In the genomic region with DNA sequence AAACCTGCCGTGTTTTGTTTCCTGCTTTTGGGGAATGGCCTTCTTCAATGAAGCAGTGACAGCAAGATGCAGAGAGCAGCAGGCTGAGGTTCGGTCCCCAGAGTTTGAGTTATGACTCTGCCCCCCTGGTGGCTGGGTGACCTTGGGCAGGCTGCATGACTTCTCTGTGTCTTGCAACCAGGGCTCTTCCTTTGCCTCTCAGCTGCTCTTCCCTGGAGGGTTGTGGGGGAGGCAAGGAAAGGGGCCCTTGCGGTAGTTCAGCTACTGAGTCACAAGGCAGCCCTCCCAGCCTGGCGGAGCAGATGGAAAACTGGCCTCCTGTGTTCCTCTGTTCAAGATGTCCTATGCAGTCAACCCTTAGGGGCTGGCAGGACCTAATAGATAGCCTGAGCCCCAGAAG, we compare ENCODE assay signal across 8 cellular contexts. TPM values are rescaled to one million over a fixed set of nuclear protein-coding genes. Genes with fewer than 3 reads are reported as not detected.
A peak's percentile ranks its signal among the peaks of the same experiment; 100 is the strongest.
DNase-seq lines count a peak whose midpoint lies in the region; ATAC-seq and TF ChIP-seq lines count a peak whose summit lies in the region.

No MANE protein-coding gene starts in this region.

- peak; percentile 21 to 25 for DNase-seq in activated CD4-positive, alpha-beta T cell treated with anti-CD3 and anti-CD28 coated beads for 24 hours (ENCODE audit: low read depth in 2 of 2)
- DNase-seq in activated CD4-positive, alpha-beta T cell treated with anti-CD3 and anti-CD28 coated beads for 1 hour: no peak
- DNase-seq in activated naive CD4-positive, alpha-beta T cell treated with Interleukin-2 at 50 U/mL for 16 hours: peak; percentile 47
- DNase-seq in kidney epithelial cell (ENCODE audit: low read depth): no peak
- no peak for DNase-seq in thoracic aorta (ENCODE audit: low spot score)
- DNase-seq in NCI-H1105 (lab: John Stamatoyannopoulos, UW): no peak

- no peaks in the 10 kb centered on the region for H3F3A ChIP-seq in OCI-LY1 (ENCODE audit: insufficient read depth, low read length)

- no peaks in the 10 kb centered on the region for H3K79me2 ChIP-seq in OCI-LY1 (ENCODE audit: insufficient read depth, low read length)

- H3K36me3 ChIP-seq in OCI-LY1 (ENCODE audit: insufficient read depth, low read length): no peaks in the 10 kb centered on the region
- H3K36me3 ChIP-seq in kidney epithelial cell (ENCODE audit: control insufficient read depth, insufficient read depth, low read length): no peaks in the 10 kb centered on the region
- no peaks in the 10 kb centered on the region for H3K36me3 ChIP-seq in thoracic aorta

- TF ChIP-seq CTCF in OCI-LY1 (IDR thresholded peaks at IDR 0.05; ENCODE audit: low read length) (peak; percentile 62), kidney epithelial cell (IDR thresholded peaks at IDR 0.05; ENCODE audit: insufficient read depth, low read length, poor library complexity, severe bottlenecking) (peak; percentile 30), thoracic aorta (IDR thresholded peaks at IDR 0.05) (peak; percentile 35)

- no peak overlapping the region for H3K4me2 ChIP-seq in OCI-LY1 (ENCODE audit: low read length)

- H3K27me3 ChIP-seq in OCI-LY1 (ENCODE audit: insufficient read depth, low read length): no peaks in the 10 kb centered on the region
- peaks cover 4% of the 10 kb centered on the region for H3K27me3 ChIP-seq in kidney epithelial cell (ENCODE audit: control insufficient read depth, insufficient read depth, low read length)
- H3K27me3 ChIP-seq in thoracic aorta (replicated peaks; ENCODE audit: insufficient read depth): no peaks in the 10 kb centered on the region

- H3K9ac ChIP-seq in OCI-LY1 (ENCODE audit: low read length): no peak overlapping the region

- H2AFZ ChIP-seq in OCI-LY1 (ENCODE audit: low read length): no peak overlapping the region

- no peaks in the 10 kb centered on the region for H3K4me1 ChIP-seq in OCI-LY1 (ENCODE audit: insufficient read depth, low read length, severe bottlenecking)
- no peaks in the 10 kb centered on the region for H3K4me1 ChIP-seq in thoracic aorta (ENCODE audit: control insufficient read depth in 1 of 2, low read depth in 2 of 2)

- no peaks in the 10 kb centered on the region for H3K9me3 ChIP-seq in OCI-LY1 (ENCODE audit: low read length)
- no peaks in the 10 kb centered on the region for H3K9me3 ChIP-seq in thoracic aorta

- H3K9me2 ChIP-seq in OCI-LY1 (ENCODE audit: low read depth, low read length): no peaks in the 10 kb centered on the region

- ATAC-seq in thoracic aorta (ENCODE audit: insufficient number of reproducible peaks, low FRiP score, low read depth): no peak
- ATAC-seq in HG03108 (IDR thresholded peaks at IDR 0.05; ENCODE audit: unreplicated experiment): no peak

- H3K4me3 ChIP-seq in OCI-LY1 (ENCODE audit: low read depth, low read length, poor library complexity, severe bottlenecking) (no peak overlapping the region), kidney epithelial cell (ENCODE audit: low read depth, low read length) (no peak overlapping the region), thoracic aorta (no peak overlapping the region)

- no peaks in the 10 kb centered on the region for H4K20me1 ChIP-seq in OCI-LY1 (ENCODE audit: insufficient read depth, low read length)

- H3K27ac ChIP-seq in OCI-LY1 (ENCODE audit: low read depth, low read length, poor library complexity, severe bottlenecking) (no peak overlapping the region), thoracic aorta (no peak overlapping the region)

RNA-seq across cellular contexts. Expression of a gene that starts 17.1 kb away (rescaled TPM):
- total RNA-seq in kidney epithelial cell: under 0.01 TPM in 1 of 2 replicates, not detected in the other
- under 1 TPM in 1 of 2 donors, not detected in 1; 0.14 TPM for total RNA-seq in thoracic aorta

Comparison
In these comparisons a context has a peak if more than half of its experiments do, and no peak if none do; other contexts are left out.
1. DNase-seq: peak in activated CD4-positive, alpha-beta T cell treated with anti-CD3 and anti-CD28 coated beads for 24 hours (2 of 2) and activated naive CD4-positive, alpha-beta T cell treated with Interleukin-2 at 50 U/mL for 16 hours (single experiment); none in activated CD4-positive, alpha-beta T cell treated with anti-CD3 and anti-CD28 coated beads for 1 hour (single experiment), kidney epithelial cell (single experiment), thoracic aorta (single experiment) and NCI-H1105 (single experiment).
2. Peak in every context shown above with its lines, with median percentiles within 50 percentile points of each other: CTCF ChIP-seq.